ENCODE assay signal across 2 cellular contexts in the genomic region with DNA sequence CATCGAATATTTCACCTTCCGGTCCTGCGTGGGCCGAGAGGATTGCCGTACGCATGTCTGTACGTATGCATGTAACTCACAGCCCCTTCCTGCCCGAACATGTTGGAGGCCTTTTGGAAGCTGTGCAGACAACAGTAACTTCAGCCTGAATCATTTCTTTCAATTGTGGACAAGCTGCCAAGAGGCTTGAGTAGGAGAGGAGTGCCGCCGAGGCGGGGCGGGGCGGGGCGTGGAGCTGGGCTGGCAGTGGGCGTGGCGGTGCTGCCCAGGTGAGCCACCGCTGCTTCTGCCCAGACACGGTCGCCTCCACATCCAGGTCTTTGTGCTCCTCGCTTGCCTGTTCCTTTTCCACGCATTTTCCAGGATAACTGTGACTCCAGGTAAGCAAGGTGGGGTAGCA.
TF ChIP-seq lines count a peak whose summit lies in the region.

A gene with protein sequence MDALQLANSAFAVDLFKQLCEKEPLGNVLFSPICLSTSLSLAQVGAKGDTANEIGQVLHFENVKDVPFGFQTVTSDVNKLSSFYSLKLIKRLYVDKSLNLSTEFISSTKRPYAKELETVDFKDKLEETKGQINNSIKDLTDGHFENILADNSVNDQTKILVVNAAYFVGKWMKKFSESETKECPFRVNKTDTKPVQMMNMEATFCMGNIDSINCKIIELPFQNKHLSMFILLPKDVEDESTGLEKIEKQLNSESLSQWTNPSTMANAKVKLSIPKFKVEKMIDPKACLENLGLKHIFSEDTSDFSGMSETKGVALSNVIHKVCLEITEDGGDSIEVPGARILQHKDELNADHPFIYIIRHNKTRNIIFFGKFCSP (plus strand): TSS at position 293 of the 400 bp plus-strand sequence. CDS start 7,471 bp downstream, outside the sequence.

TF ChIP-seq in IMR-90, 13 proteins besides CTCF, POLR2A, EP300 and RAD21:
- TF ChIP-seq MXI1 (IDR thresholded peaks at IDR 0.05; ENCODE audit: borderline replicate concordance, low read depth, low read length) (no peak), SMC3 (IDR thresholded peaks at IDR 0.05; ENCODE audit: low read depth, low read length) (no peak), MAZ (IDR thresholded peaks at IDR 0.05; ENCODE audit: borderline replicate concordance, low read depth, low read length) (no peak), FOS (IDR thresholded peaks at IDR 0.05; ENCODE audit: low read depth, low read length) (no peak), RFX5 (IDR thresholded peaks at IDR 0.05; ENCODE audit: low read depth, low read length) (no peak), NFE2L2 (IDR thresholded peaks at IDR 0.05; ENCODE audit: low read depth, low read length) (no peak), CHD1 (IDR thresholded peaks at IDR 0.05; ENCODE audit: low read depth, low read length) (no peak), RCOR1 (IDR thresholded peaks at IDR 0.05; ENCODE audit: insufficient replicate concordance, low read length) (no peak), MAFK (IDR thresholded peaks at IDR 0.05; ENCODE audit: low read depth, low read length) (no peak), CEBPB (IDR thresholded peaks at IDR 0.05; ENCODE audit: low read depth, low read length) (no peak), BHLHE40 (IDR thresholded peaks at IDR 0.05; ENCODE audit: low read depth, low read length) (no peak)
- TF ChIP-seq, protein P1, sequence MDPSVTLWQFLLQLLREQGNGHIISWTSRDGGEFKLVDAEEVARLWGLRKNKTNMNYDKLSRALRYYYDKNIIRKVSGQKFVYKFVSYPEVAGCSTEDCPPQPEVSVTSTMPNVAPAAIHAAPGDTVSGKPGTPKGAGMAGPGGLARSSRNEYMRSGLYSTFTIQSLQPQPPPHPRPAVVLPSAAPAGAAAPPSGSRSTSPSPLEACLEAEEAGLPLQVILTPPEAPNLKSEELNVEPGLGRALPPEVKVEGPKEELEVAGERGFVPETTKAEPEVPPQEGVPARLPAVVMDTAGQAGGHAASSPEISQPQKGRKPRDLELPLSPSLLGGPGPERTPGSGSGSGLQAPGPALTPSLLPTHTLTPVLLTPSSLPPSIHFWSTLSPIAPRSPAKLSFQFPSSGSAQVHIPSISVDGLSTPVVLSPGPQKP (IDR thresholded peaks at IDR 0.05; ENCODE audit: borderline replicate concordance, low read depth, low read length) = no peak
- TF ChIP-seq, protein P2, sequence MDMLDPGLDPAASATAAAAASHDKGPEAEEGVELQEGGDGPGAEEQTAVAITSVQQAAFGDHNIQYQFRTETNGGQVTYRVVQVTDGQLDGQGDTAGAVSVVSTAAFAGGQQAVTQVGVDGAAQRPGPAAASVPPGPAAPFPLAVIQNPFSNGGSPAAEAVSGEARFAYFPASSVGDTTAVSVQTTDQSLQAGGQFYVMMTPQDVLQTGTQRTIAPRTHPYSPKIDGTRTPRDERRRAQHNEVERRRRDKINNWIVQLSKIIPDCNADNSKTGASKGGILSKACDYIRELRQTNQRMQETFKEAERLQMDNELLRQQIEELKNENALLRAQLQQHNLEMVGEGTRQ (IDR thresholded peaks at IDR 0.05; ENCODE audit: low read depth, low read length) = no peak

TF ChIP-seq in GM12891, 5 proteins besides CTCF, POLR2A, EP300 and RAD21:
- TF ChIP-seq POLR2AphosphoS5 (IDR thresholded peaks at IDR 0.05; ENCODE audit: low read depth, low read length) (no peak), SPI1 (IDR thresholded peaks at IDR 0.05; ENCODE audit: low read depth, low read length) (no peak), PAX5 (IDR thresholded peaks at IDR 0.05; ENCODE audit: insufficient read depth, low read length, severe bottlenecking) (no peak), TAF1 (IDR thresholded peaks at IDR 0.05; ENCODE audit: low read depth, low read length) (no peak), POU2F2 (IDR thresholded peaks at IDR 0.05; ENCODE audit: low read depth, low read length) (no peak)
